In the genomic region with DNA sequence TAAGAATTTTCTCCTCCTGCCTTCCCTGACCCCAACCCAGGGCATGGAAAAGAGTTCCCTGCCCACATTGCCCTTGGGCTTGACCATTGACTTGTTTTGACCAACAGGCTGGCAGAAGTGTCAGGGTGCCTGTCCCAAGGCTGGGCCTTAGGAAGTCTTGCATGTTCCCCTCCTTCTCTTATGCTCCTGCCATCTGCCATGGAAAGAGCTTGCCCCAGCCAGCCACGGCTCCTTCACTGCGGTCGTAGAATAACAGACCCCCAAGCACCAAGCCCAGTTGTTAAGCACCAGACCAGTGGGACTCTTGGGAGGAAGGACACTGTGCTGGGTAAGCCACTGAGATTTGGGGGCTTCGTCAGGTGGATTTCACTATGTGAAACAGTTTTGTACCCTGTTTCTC, we compare ENCODE assay signal across 27 cellular contexts.
"Had no signal": no experiment of that assay in that cellular context is flagged by ENCODE, and none has a peak within 500 bp of the region (broad histone marks: within the 10 kb centered on the region; RNA-seq: fewer than 3 reads in every experiment).

No MANE protein-coding gene starts in this region.

- H3K36me3 ChIP-seq: ascending aorta, breast epithelium, cardiac muscle cell, esophagus muscularis mucosa, gastrocnemius medialis, heart left ventricle had no signal

- H3K9me3 ChIP-seq: ascending aorta, breast epithelium, esophagus muscularis mucosa, gastrocnemius medialis, heart left ventricle had no signal

- ATAC-seq: activated CD4-positive, alpha-beta T cell treated with anti-CD3 and anti-CD28 coated beads for 36 hours; activated CD8-positive, alpha-beta memory T cell treated with anti-CD3 and anti-CD28 coated beads, Interleukin-2, amount 10 ng/mL, durations not matched to agents 7 days and 5 days; activated CD8-positive, alpha-beta T cell treated with anti-CD3 and anti-CD28 coated beads, Interleukin-2, amount 10 ng/mL, durations not matched to agents 7 days and 5 days; effector memory CD8-positive, alpha-beta T cell; foreskin keratinocyte; gastrocnemius medialis; heart left ventricle had no signal

- H3K27me3 ChIP-seq: ascending aorta, breast epithelium, cardiac muscle cell, esophagus muscularis mucosa, gastrocnemius medialis, heart left ventricle had no signal

- H3K4me3 ChIP-seq: ascending aorta, breast epithelium, cardiac muscle cell, esophagus muscularis mucosa, gastrocnemius medialis, heart left ventricle had no signal

- H3K4me1 ChIP-seq: ascending aorta, foreskin keratinocyte had no signal

- H3K27ac ChIP-seq: ascending aorta, breast epithelium, cardiac muscle cell, esophagus muscularis mucosa, foreskin keratinocyte, gastrocnemius medialis, heart left ventricle had no signal

- DNase-seq: activated CD4-positive, alpha-beta memory T cell treated with anti-CD3 and anti-CD28 coated beads for 36 hours; activated CD4-positive, alpha-beta T cell treated with anti-CD3 and anti-CD28 coated beads for 36 hours; activated CD4-positive, alpha-beta T cell treated with anti-CD3 and anti-CD28 coated beads, Interleukin-2, amount 10 ng/mL, durations not matched to agents 24 days and 14 days; activated CD4-positive, CD25-positive, alpha-beta regulatory T cell; activated CD4-positive, CD25-positive, alpha-beta regulatory T cell treated with anti-CD3 and anti-CD28 coated beads, Interleukin-2, amount 50 U/mL, for 72 hours; activated CD8-positive, alpha-beta memory T cell treated with anti-CD3 and anti-CD28 coated beads, Interleukin-2, amount 10 ng/mL, durations not matched to agents 7 days and 5 days; activated CD8-positive, alpha-beta memory T cell treated with anti-CD3 and anti-CD28 coated beads, Interleukin-2, amount 50 U/mL, for 4 hours; activated CD8-positive, alpha-beta T cell treated with anti-CD3 and anti-CD28 coated beads, Interleukin-2, amount 10 ng/mL, durations not matched to agents 7 days and 5 days; activated effector memory CD4-positive, alpha-beta T cell treated with anti-CD3 and anti-CD28 coated beads, Interleukin-2, amount 50 U/mL, for 16 hours; activated naive CD4-positive, alpha-beta T cell treated with anti-CD3 and anti-CD28 coated beads for 36 hours; activated naive CD8-positive, alpha-beta T cell treated with anti-CD3 and anti-CD28 coated beads, Interleukin-2, amount 10 ng/mL, durations not matched to agents 7 days and 5 days; activated T-cell treated with anti-CD3 and anti-CD28 coated beads, Interleukin-2, amount 50 U/mL, for 1 hour; activated T-cell treated with anti-CD3 and anti-CD28 coated beads, Interleukin-2, amount 50 U/mL, for 48 hours; cortex of kidney; dermis blood vessel endothelial cell; effector CD4-positive, alpha-beta T cell; effector memory CD8-positive, alpha-beta T cell; erythroblast; foreskin keratinocyte; gastrocnemius medialis; glutamatergic neuron; heart left ventricle; T-helper 2 cell had no signal
